ENCODE assay signal across 13 cellular contexts in genomic region chr5:122882836-122883235, GRCh38. TPM values are rescaled to one million over a fixed set of nuclear protein-coding genes. Genes with fewer than 3 reads are reported as not detected.
DNase-seq lines count a peak whose midpoint lies in the region; ATAC-seq and TF ChIP-seq lines count a peak whose summit lies in the region.
"Had no signal": no experiment of that assay in that cellular context is flagged by ENCODE, and none has a peak within 500 bp of the region (broad histone marks: within the 10 kb centered on the region; RNA-seq: fewer than 3 reads in every experiment).

No MANE protein-coding gene starts in this region.

- H3K4me1 Mint-ChIP-seq in progenitor cell of endocrine pancreas (ENCODE audit: low read depth), result peaks cover 4% of the 10 kb centered on the region

- DNase-seq in activated CD4-positive, alpha-beta T cell treated with anti-CD3 and anti-CD28 coated beads for 48 hours, result peak; percentile 9
- DNase-seq in activated CD4-positive, alpha-beta T cell treated with anti-CD3 and anti-CD28 coated beads, Interleukin-2, amount 50 U/mL, for 1 hour, result no peak
- DNase-seq in astrocyte of the hippocampus (ENCODE audit: low read depth, low spot score) (peak; percentile 51), progenitor cell of endocrine pancreas (ENCODE audit: low spot score, unreplicated experiment) (no peak), HT-29 (ENCODE audit: low spot score) (no peak), dedifferentiated amniotic fluid mesenchymal stem cell (ENCODE audit: extremely low spot score) (no peak)
- DNase-seq: NCI-H1930; Right ventricle myocardium superior; stimulated activated CD4-positive, alpha-beta T cell treated with anti-CD3 and anti-CD28 coated beads, Interleukin-4, amount 100 ng/mL, for 24 hours; tibial artery had no signal

- no peak for TF ChIP-seq CTCF in progenitor cell of endocrine pancreas (IDR thresholded peaks at IDR 0.05; ENCODE audit: unreplicated experiment)

- H3K9me3 Mint-ChIP-seq in progenitor cell of endocrine pancreas (ENCODE audit: low read depth), result peaks cover 5% of the 10 kb centered on the region

- no peak overlapping the region for H3K4me3 Mint-ChIP-seq in progenitor cell of endocrine pancreas (ENCODE audit: low read depth)
- H3K4me3 Mint-ChIP-seq: neural crest cell had no signal

- H3K27ac Mint-ChIP-seq in progenitor cell of endocrine pancreas, result peak overlapping the region; percentile 70

- peaks cover 6% of the 10 kb centered on the region for H3K36me3 Mint-ChIP-seq in progenitor cell of endocrine pancreas (ENCODE audit: insufficient read depth)

- peak; percentile 48 for ATAC-seq in HG03378 (IDR thresholded peaks at IDR 0.05; ENCODE audit: unreplicated experiment)
- no peak for ATAC-seq in GM21360 (IDR thresholded peaks at IDR 0.05; ENCODE audit: unreplicated experiment)

- H3K27me3 Mint-ChIP-seq in progenitor cell of endocrine pancreas, result no peaks in the 10 kb centered on the region

RNA-seq across cellular contexts. Expression of gene SNX24, which starts 37.4 kb away (rescaled TPM):
- total RNA-seq in progenitor cell of endocrine pancreas, result 20.4 and 20.8 TPM in 2 replicates
- total RNA-seq in HT-29 (2014; rRNA removed; shearing (Covaris generic)), result 0.99 and 1.3 TPM in 2 replicates

Comparison
In these comparisons a context has a peak if more than half of its experiments do, and no peak if none do; other contexts are left out.
1. DNase-seq: peak in activated CD4-positive, alpha-beta T cell treated with anti-CD3 and anti-CD28 coated beads for 48 hours (single experiment) and astrocyte of the hippocampus (single experiment); none in activated CD4-positive, alpha-beta T cell treated with anti-CD3 and anti-CD28 coated beads, Interleukin-2, amount 50 U/mL, for 1 hour (single experiment), progenitor cell of endocrine pancreas (single experiment), HT-29 (single experiment) and dedifferentiated amniotic fluid mesenchymal stem cell (single experiment).